ENCODE assay signal across 29 cellular contexts in the genomic region with DNA sequence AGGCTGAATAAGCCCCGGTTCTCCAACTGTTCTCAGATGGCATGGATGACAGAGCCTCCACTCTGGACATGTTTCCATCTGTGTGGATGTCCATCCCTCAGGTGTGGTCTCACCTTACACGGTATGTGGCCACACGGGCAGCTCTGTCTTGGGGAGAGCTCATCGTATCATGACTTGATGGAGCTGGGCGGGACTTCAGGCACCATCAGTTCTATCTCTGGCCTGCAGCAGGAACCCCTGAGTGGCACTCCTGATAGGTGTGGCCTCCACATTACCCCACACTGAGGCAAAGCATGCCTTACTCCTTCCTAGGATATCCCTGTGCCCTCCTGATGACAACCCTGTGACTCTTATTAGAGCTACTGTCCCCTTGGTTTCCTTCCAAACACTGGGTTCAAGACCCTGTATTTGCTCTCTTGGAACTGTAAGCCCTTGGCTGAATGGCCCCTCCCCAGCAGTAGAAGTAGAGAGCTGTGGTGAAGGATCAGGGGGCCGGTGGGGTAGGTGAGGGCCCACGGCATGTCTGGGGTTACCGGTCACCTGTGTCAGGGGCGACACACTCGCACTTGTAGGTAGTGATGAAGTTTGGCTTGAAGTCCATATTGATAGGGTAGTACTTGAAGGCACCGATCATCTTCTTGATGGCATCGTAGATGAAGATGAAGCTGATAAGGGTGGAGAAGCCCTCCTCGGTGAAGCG.
"Had no signal": no experiment of that assay in that cellular context is flagged by ENCODE, and none has a peak within 500 bp of the region (broad histone marks: within the 10 kb centered on the region; RNA-seq: fewer than 3 reads in every experiment).

No MANE protein-coding gene starts in this region.

- H3K27ac ChIP-seq: heart right ventricle, hepatocyte, left ventricle myocardium inferior, parathyroid adenoma, prostate gland, skin epidermis, testis, thyroid gland, transverse colon, upper lobe of left lung, vagina had no signal

- ATAC-seq: heart right ventricle; mucosa of descending colon; naive thymus-derived CD4-positive, alpha-beta T cell; natural killer cell treated with Interleukin-12 subunit alpha and Interleukin-12 subunit beta and Interleukin-15 and Interleukin-18, amount 100 ng/mL, for 72 hours; right cardiac atrium; sciatic nerve; stimulated activated memory B cell treated with anti-CD40 and anti-IgM and Interleukin-4, amounts not matched to agents 10 μg/mL and 1 μg/mL and 100 μg/mL, for 72 hours had no signal

- H3K36me3 Mint-ChIP-seq: natural killer cell treated with Interleukin-12 subunit alpha and Interleukin-12 subunit beta and Interleukin-15 and Interleukin-18, amount 100 ng/mL, for 72 hours had no signal

- H3K9ac ChIP-seq: parathyroid adenoma had no signal

- H3K4me3 Mint-ChIP-seq: naive thymus-derived CD4-positive, alpha-beta T cell; natural killer cell treated with Interleukin-12 subunit alpha and Interleukin-12 subunit beta and Interleukin-15 and Interleukin-18, amount 100 ng/mL, for 72 hours; stimulated activated memory B cell treated with anti-CD40 and anti-IgM and Interleukin-4, amounts not matched to agents 10 μg/mL and 1 μg/mL and 100 μg/mL, for 72 hours; stimulated activated naive CD8-positive, alpha-beta T cell treated with anti-CD3 and anti-CD28 coated beads, Interleukin-15, Interleukin-2, amounts not matched to agents 100 ng/mL and 50 ng/mL, for 24 hours had no signal

- H3K27ac Mint-ChIP-seq: naive thymus-derived CD4-positive, alpha-beta T cell; stimulated activated memory B cell treated with anti-CD40 and anti-IgM and Interleukin-4, amounts not matched to agents 10 μg/mL and 1 μg/mL and 100 μg/mL, for 72 hours; stimulated activated naive CD8-positive, alpha-beta T cell treated with anti-CD3 and anti-CD28 coated beads, Interleukin-15, Interleukin-2, amounts not matched to agents 100 ng/mL and 50 ng/mL, for 24 hours had no signal

- DNase-seq: glutamatergic neuron; heart right ventricle; islet precursor cell; left ventricle myocardium inferior; midbrain; mucosa of descending colon; naive thymus-derived CD4-positive, alpha-beta T cell; nucleus accumbens; retina; right cardiac atrium; stimulated activated CD4-positive, alpha-beta T cell treated with anti-CD3 and anti-CD28 coated beads, Interleukin-12 subunit alpha, Interleukin-12 subunit beta, amount 100 ng/mL, for 4 hours; stimulated activated CD4-positive, alpha-beta T cell treated with anti-CD3 and anti-CD28 coated beads, Interleukin-15, amount 100 ng/mL, for 24 hours; stimulated activated CD4-positive, alpha-beta T cell treated with anti-CD3 and anti-CD28 coated beads, Interleukin-2, amount 100 ng/mL, for 24 hours; stimulated activated CD4-positive, alpha-beta T cell treated with anti-CD3 and anti-CD28 coated beads, Interleukin-4, amount 100 ng/mL, for 24 hours; substantia nigra; testis; thyroid gland; transverse colon; upper lobe of left lung had no signal

- H3K9me3 ChIP-seq: heart right ventricle, left ventricle myocardium inferior, mucosa of descending colon, prostate gland, testis, thyroid gland, transverse colon, upper lobe of left lung, vagina had no signal

- H3K79me2 ChIP-seq: hepatocyte, parathyroid adenoma had no signal

- H3K4me1 ChIP-seq: parathyroid adenoma, prostate gland, testis, thyroid gland, transverse colon, vagina had no signal

- H3K36me3 ChIP-seq: left ventricle myocardium inferior, prostate gland, transverse colon, vagina had no signal

- H3K9me3 Mint-ChIP-seq: naive thymus-derived CD4-positive, alpha-beta T cell; natural killer cell treated with Interleukin-12 subunit alpha and Interleukin-12 subunit beta and Interleukin-15 and Interleukin-18, amount 100 ng/mL, for 72 hours; stimulated activated memory B cell treated with anti-CD40 and anti-IgM and Interleukin-4, amounts not matched to agents 10 μg/mL and 1 μg/mL and 100 μg/mL, for 72 hours; stimulated activated naive CD8-positive, alpha-beta T cell treated with anti-CD3 and anti-CD28 coated beads, Interleukin-15, Interleukin-2, amounts not matched to agents 100 ng/mL and 50 ng/mL, for 24 hours had no signal

- H3K27me3 ChIP-seq: heart right ventricle, hepatocyte, testis, thyroid gland, transverse colon, upper lobe of left lung, vagina had no signal

- H3K4me2 ChIP-seq: hepatocyte had no signal

- H3K27me3 Mint-ChIP-seq: naive thymus-derived CD4-positive, alpha-beta T cell; natural killer cell treated with Interleukin-12 subunit alpha and Interleukin-12 subunit beta and Interleukin-15 and Interleukin-18, amount 100 ng/mL, for 72 hours; stimulated activated memory B cell treated with anti-CD40 and anti-IgM and Interleukin-4, amounts not matched to agents 10 μg/mL and 1 μg/mL and 100 μg/mL, for 72 hours; stimulated activated naive CD8-positive, alpha-beta T cell treated with anti-CD3 and anti-CD28 coated beads, Interleukin-15, Interleukin-2, amounts not matched to agents 100 ng/mL and 50 ng/mL, for 24 hours had no signal

- H3K4me3 ChIP-seq: heart right ventricle, hepatocyte, left ventricle myocardium inferior, lung, mucosa of descending colon, prostate gland, skin epidermis, testis, thyroid gland, transverse colon, upper lobe of left lung, vagina had no signal

- H2AFZ ChIP-seq: hepatocyte, parathyroid adenoma had no signal
